10 cellular contexts compared by ENCODE assay signal in genomic region chr16:10895053-10895946, GRCh38. TPM values are rescaled to one million over a fixed set of nuclear protein-coding genes. Genes with fewer than 3 reads are reported as not detected.
DNase-seq lines count a peak whose midpoint lies in the region; TF ChIP-seq lines count a peak whose summit lies in the region.
"Had no signal": no experiment of that assay in that cellular context is flagged by ENCODE, and none has a peak within 500 bp of the region (broad histone marks: within the 10 kb centered on the region; RNA-seq: fewer than 3 reads in every experiment).

No MANE protein-coding gene starts in this region.

- H3K36me3 Mint-ChIP-seq in dendritic cell treated with granulocyte-macrophage colony-stimulating factor and Interleukin-4, amounts not matched to agents 40 ng/mL and 50 ng/mL, for 4 days (ENCODE audit: low read depth), result peaks cover 100% of the 10 kb centered on the region

- no peaks in the 10 kb centered on the region for H3F3A ChIP-seq in neural cell (ENCODE audit: insufficient read depth, low read length, poor library complexity, severe bottlenecking)

- no peaks in the 10 kb centered on the region for H3K9me2 ChIP-seq in neural cell (ENCODE audit: insufficient read depth, low read length)

- H3K9me3 ChIP-seq in neural cell (ENCODE audit: low read length) (no peaks in the 10 kb centered on the region), esophagus muscularis mucosa (no peaks in the 10 kb centered on the region)

- 39% methylated on average over 11 of the region's 17 CpGs for WGBS in esophagus muscularis mucosa

- peak; percentile 56 for DNase-seq in GM12865 (ENCODE audit: low read depth)
- peak; percentile 44 for DNase-seq in NCI-H460 (ENCODE audit: extremely low read depth, low read depth)
- DNase-seq in foreskin melanocyte, result no peak
- DNase-seq in NCI-H1694 treated with DMSO at 0.1 percent for 48 hours (lab: John Stamatoyannopoulos, UW), result no peak
- DNase-seq in Ammon's horn (ENCODE audit: low spot score), result no peak
- no peak for DNase-seq in esophagus muscularis mucosa (ENCODE audit: extremely low spot score)

- TF ChIP-seq CTCF in GM12865 (IDR thresholded peaks at IDR 0.05; ENCODE audit: insufficient read depth, low read depth, low read length, missing control alignments) (no peak), neural cell (IDR thresholded peaks at IDR 0.05; ENCODE audit: poor library complexity, severe bottlenecking) (no peak), esophagus muscularis mucosa (IDR thresholded peaks at IDR 0.05) (no peak)

- no peak overlapping the region for H3K9ac ChIP-seq in neural cell (ENCODE audit: low read length)

- no peaks in the 10 kb centered on the region for H3K79me2 ChIP-seq in neural cell (replicated peaks; ENCODE audit: insufficient read depth, low read length)

- no peak for TF ChIP-seq RAD21 in neural cell (conservative IDR thresholded peaks at IDR 0.05)

- no peaks in the 10 kb centered on the region for H4K20me1 ChIP-seq in neural cell (ENCODE audit: insufficient read depth)

- peaks cover 18% of the 10 kb centered on the region for H3K27me3 ChIP-seq in neural cell (ENCODE audit: insufficient read depth, low read depth, low read length)
- H3K27me3 ChIP-seq in esophagus muscularis mucosa, result peaks cover 0 to 25% (median 0%) of the 10 kb centered on the region in 4 donors

- no peak overlapping the region for H2AFZ ChIP-seq in neural cell (ENCODE audit: low read depth, low read length)

- H3K4me1 Mint-ChIP-seq in dendritic cell treated with granulocyte-macrophage colony-stimulating factor and Interleukin-4, amounts not matched to agents 40 ng/mL and 50 ng/mL, for 4 days (ENCODE audit: low read depth), result peaks cover 97% of the 10 kb centered on the region
- H3K4me1 Mint-ChIP-seq: immature natural killer cell had no signal

- no peaks in the 10 kb centered on the region for H3K36me3 ChIP-seq in neural cell (ENCODE audit: insufficient read depth, low read length)
- H3K36me3 ChIP-seq in esophagus muscularis mucosa, result peaks cover 0 to 17% (median 3%) of the 10 kb centered on the region in 4 donors

- no peaks in the 10 kb centered on the region for H3K9me3 Mint-ChIP-seq in dendritic cell treated with granulocyte-macrophage colony-stimulating factor and Interleukin-4, amounts not matched to agents 40 ng/mL and 50 ng/mL, for 4 days
- H3K9me3 Mint-ChIP-seq: immature natural killer cell had no signal

- TF ChIP-seq POLR2A in esophagus muscularis mucosa (IDR thresholded peaks at IDR 0.05; ENCODE audit: low read depth), result no peak

- H3K4me3 ChIP-seq in GM12865 (ENCODE audit: low read depth, low read length) (no peak overlapping the region), neural cell (ENCODE audit: low read length) (no peak overlapping the region), esophagus muscularis mucosa (no peak overlapping the region)

- H3K27ac Mint-ChIP-seq in dendritic cell treated with granulocyte-macrophage colony-stimulating factor and Interleukin-4, amounts not matched to agents 40 ng/mL and 50 ng/mL, for 4 days, result peak overlapping the region; percentile 85

- TF ChIP-seq EP300 in neural cell (conservative IDR thresholded peaks at IDR 0.05; ENCODE audit: poor library complexity, severe bottlenecking) (no peak), esophagus muscularis mucosa (IDR thresholded peaks at IDR 0.05) (no peak)

- H3K4me1 ChIP-seq in esophagus muscularis mucosa, result peaks cover 0 to 7% (median 0%) of the 10 kb centered on the region in 4 donors

- H3K27ac ChIP-seq in neural cell (ENCODE audit: low read length), result no peak overlapping the region
- H3K27ac ChIP-seq in esophagus muscularis mucosa (replicated peaks in 1 of 4), result no peak overlapping the region
- H3K27ac ChIP-seq: VCaP had no signal

- H3K4me2 ChIP-seq in neural cell (ENCODE audit: low read length), result no peak overlapping the region

- intact Hi-C loops in dendritic cell treated with granulocyte-macrophage colony-stimulating factor and Interleukin-4, amounts not matched to agents 40 ng/mL and 50 ng/mL, for 4 days (cut with micrococcal nuclease), result no loop called here
- intact Hi-C loops in esophagus muscularis mucosa (cut with DNase I), result no loop called here

- peak overlapping the region; percentile 35 for H3K4me3 Mint-ChIP-seq in dendritic cell treated with granulocyte-macrophage colony-stimulating factor and Interleukin-4, amounts not matched to agents 40 ng/mL and 50 ng/mL, for 4 days
- H3K4me3 Mint-ChIP-seq: immature natural killer cell had no signal

- H3K27me3 Mint-ChIP-seq in dendritic cell treated with granulocyte-macrophage colony-stimulating factor and Interleukin-4, amounts not matched to agents 40 ng/mL and 50 ng/mL, for 4 days, result no peaks in the 10 kb centered on the region

TF ChIP-seq in neural cell, 6 proteins besides CTCF, POLR2A, EP300 and RAD21:
- TF ChIP-seq SMC3 (conservative IDR thresholded peaks at IDR 0.05; ENCODE audit: poor library complexity), result no peak
- TF ChIP-seq REST (IDR thresholded peaks at IDR 0.05; ENCODE audit: borderline replicate concordance), result peak; percentile 26
- TF ChIP-seq POLR2AphosphoS5 (IDR thresholded peaks at IDR 0.05), result no peak
- TF ChIP-seq MXI1 (conservative IDR thresholded peaks at IDR 0.05; ENCODE audit: poor library complexity, severe bottlenecking), result no peak

RNA-seq across cellular contexts. Expression of gene CIITA, which starts 18.3 kb away (rescaled TPM):
- not detected in 2 replicates for total RNA-seq in NCI-H460 (2014; rRNA removed; shearing (Covaris generic))
- polyA plus RNA-seq in NCI-H460 (2014; cell fraction: nucleus; rRNA removed), result not detected in 2 replicates
- not detected in 2 replicates for polyA plus RNA-seq in neural cell
- not detected in 2 replicates for polyA minus RNA-seq in neural cell
- 10 to 100 TPM in 1 of 4 donors, 1 to 10 TPM in 3; 6.8 to 11.2 (median 8.9) TPM for total RNA-seq in esophagus muscularis mucosa

RNA-seq across cellular contexts. Expression of gene DEXI, which starts 47.0 kb away (rescaled TPM):
- 35.3 and 41.9 TPM in 2 replicates for total RNA-seq in NCI-H460 (2014; rRNA removed; shearing (Covaris generic))
- 42.6 and 50.1 TPM in 2 replicates for polyA plus RNA-seq in NCI-H460 (2014; cell fraction: nucleus; rRNA removed)
- 52.0 and 62.0 TPM in 2 replicates for polyA plus RNA-seq in neural cell
- 30.4 and 35.8 TPM in 2 replicates for polyA minus RNA-seq in neural cell
- 100 to 1,000 TPM; 106 to 133 (median 125) TPM for total RNA-seq in esophagus muscularis mucosa

RNA-seq across cellular contexts. Expression of gene CLEC16A, which starts 49.1 kb away (rescaled TPM):
- 9.9 and 10.8 TPM in 2 replicates for total RNA-seq in NCI-H460 (2014; rRNA removed; shearing (Covaris generic))
- polyA plus RNA-seq in NCI-H460 (2014; cell fraction: nucleus; rRNA removed), result 4.4 and 7.2 TPM in 2 replicates
- 11.1 and 17.8 TPM in 2 replicates for polyA plus RNA-seq in neural cell
- 39.7 and 47.7 TPM in 2 replicates for polyA minus RNA-seq in neural cell
- 10 to 100 TPM; 22.3 to 34.7 (median 29.2) TPM for total RNA-seq in esophagus muscularis mucosa

Comparison
In these comparisons a context has a peak if more than half of its experiments do, and no peak if none do; other contexts are left out.
1. DNase-seq: peak in GM12865 (single experiment) and NCI-H460 (single experiment); none in foreskin melanocyte (single experiment), NCI-H1694 treated with DMSO at 0.1 percent for 48 hours (single experiment), Ammon's horn (single experiment) and esophagus muscularis mucosa (single experiment).